18 cellular contexts compared by ENCODE assay signal in genomic region chr3:141216975-141217374, GRCh38. TPM values are rescaled to one million over a fixed set of nuclear protein-coding genes. Genes with fewer than 3 reads are reported as not detected.
DNase-seq lines count a peak whose midpoint lies in the region; ATAC-seq and TF ChIP-seq lines count a peak whose summit lies in the region.
"Had no signal": no experiment of that assay in that cellular context is flagged by ENCODE, and none has a peak within 500 bp of the region (broad histone marks: within the 10 kb centered on the region; RNA-seq: fewer than 3 reads in every experiment).

No MANE protein-coding gene starts in this region.

- no peak overlapping the region for H3K9ac ChIP-seq in endodermal cell (ENCODE audit: extremely low read depth, low read length, poor library complexity, severe bottlenecking)
- H3K9ac ChIP-seq: BLaER1 had no signal

- H3K4me1 Mint-ChIP-seq in endodermal cell: peaks cover 8% of the 10 kb centered on the region
- no peaks in the 10 kb centered on the region for H3K4me1 Mint-ChIP-seq in activated naive CD8-positive, alpha-beta T cell treated with anti-CD3 and anti-CD28 coated beads for 36 hours

- H3K27ac ChIP-seq in endodermal cell (ENCODE audit: low read depth, low read length) (no peak overlapping the region), neutrophil (peak overlapping the region; percentile 90)
- H3K27ac ChIP-seq: 22Rv1, BLaER1, HL-60 had no signal

- H3K9me3 ChIP-seq in endodermal cell (ENCODE audit: control insufficient read depth, low read length) (peaks cover 24% of the 10 kb centered on the region), neutrophil (no peaks in the 10 kb centered on the region)
- H3K9me3 ChIP-seq: BLaER1, HAP-1 had no signal

- intact Hi-C loops in Right ventricle myocardium superior (cut with DNase I): no loop called here
- intact Hi-C loops in Right ventricle myocardium inferior (cut with DNase I): no loop called here

- no peak overlapping the region for H3K27ac Mint-ChIP-seq in endodermal cell
- H3K27ac Mint-ChIP-seq in activated naive CD8-positive, alpha-beta T cell treated with anti-CD3 and anti-CD28 coated beads for 36 hours: no peak overlapping the region
- H3K27ac Mint-ChIP-seq: CD8-positive, alpha-beta T cell had no signal

- H3K36me3 Mint-ChIP-seq in endodermal cell (ENCODE audit: low read depth): no peaks in the 10 kb centered on the region
- H3K36me3 Mint-ChIP-seq in activated naive CD8-positive, alpha-beta T cell treated with anti-CD3 and anti-CD28 coated beads for 36 hours: no peaks in the 10 kb centered on the region
- H3K36me3 Mint-ChIP-seq: CD8-positive, alpha-beta T cell had no signal

- WGBS in endodermal cell (ENCODE audit: insufficient coverage in 1 of 2, insufficient read length in 1 of 2), 2 experiments: 40 to 65% methylated on average over 1 to 2 of the region's 2 CpGs

- H3K4me3 ChIP-seq in endodermal cell (ENCODE audit: low read length) (no peak overlapping the region), neutrophil (ENCODE audit: low read depth in 1 of 2, low read length in 1 of 2) (peak overlapping the region in 1 of 2 experiments; percentile 15)
- H3K4me3 ChIP-seq: BLaER1, HAP-1 had no signal

- H3K9me3 Mint-ChIP-seq in endodermal cell: peaks cover 16% of the 10 kb centered on the region
- no peaks in the 10 kb centered on the region for H3K9me3 Mint-ChIP-seq in activated naive CD8-positive, alpha-beta T cell treated with anti-CD3 and anti-CD28 coated beads for 36 hours
- H3K9me3 Mint-ChIP-seq: CD8-positive, alpha-beta T cell had no signal

- H3K36me3 ChIP-seq in endodermal cell (ENCODE audit: control insufficient read depth, insufficient read depth, low read length) (no peaks in the 10 kb centered on the region), neutrophil (no peaks in the 10 kb centered on the region)
- H3K36me3 ChIP-seq: BLaER1, HAP-1 had no signal

- ATAC-seq in Right ventricle myocardium superior (ENCODE audit: poor library complexity) (peak; percentile 8), Right ventricle myocardium inferior (no peak), HG03159 (IDR thresholded peaks at IDR 0.05; ENCODE audit: unreplicated experiment) (no peak)
- ATAC-seq: CD8-positive, alpha-beta T cell had no signal

- DNase-seq in Right ventricle myocardium superior (no peak), Right ventricle myocardium inferior (ENCODE audit: missing footprints) (no peak), endodermal cell (peak; percentile 76)
- no peak for DNase-seq in activated naive CD8-positive, alpha-beta T cell treated with anti-CD3 and anti-CD28 coated beads for 36 hours
- DNase-seq in activated CD4-positive, alpha-beta T cell treated with anti-CD3 and anti-CD28 coated beads for 48 hours: no peak
- DNase-seq: Calu3; CD8-positive, alpha-beta T cell; DMS79 treated with DMSO at 0.1 percent for 48 hours; GF-D8; GOT3; IMR-90; KBM-7 had no signal

- peaks cover 3% of the 10 kb centered on the region for H3K27me3 Mint-ChIP-seq in endodermal cell (ENCODE audit: insufficient read depth)
- no peaks in the 10 kb centered on the region for H3K27me3 Mint-ChIP-seq in activated naive CD8-positive, alpha-beta T cell treated with anti-CD3 and anti-CD28 coated beads for 36 hours

- H3K4me1 ChIP-seq in endodermal cell (ENCODE audit: control insufficient read depth, insufficient read depth, low read length): peaks cover 3% of the 10 kb centered on the region
- peaks cover 37 to 42% of the 10 kb centered on the region in 2 experiments for H3K4me1 ChIP-seq in neutrophil (ENCODE audit: control insufficient read depth in 1 of 2, insufficient read depth in 1 of 2, low read depth in 1 of 2, low read length in 1 of 2)
- H3K4me1 ChIP-seq: BLaER1, HAP-1 had no signal

- H3K27me3 ChIP-seq in endodermal cell (ENCODE audit: control insufficient read depth, insufficient read depth, low read length, poor library complexity, severe bottlenecking) (no peaks in the 10 kb centered on the region), neutrophil (no peaks in the 10 kb centered on the region)
- H3K27me3 ChIP-seq: BLaER1 had no signal

- no peak for TF ChIP-seq CTCF in endodermal cell (conservative IDR thresholded peaks at IDR 0.05)
- TF ChIP-seq CTCF in neutrophil (IDR thresholded peaks at IDR 0.05): no peak

- H3K4me3 Mint-ChIP-seq in endodermal cell: no peak overlapping the region
- H3K4me3 Mint-ChIP-seq in activated naive CD8-positive, alpha-beta T cell treated with anti-CD3 and anti-CD28 coated beads for 36 hours: no peak overlapping the region
- H3K4me3 Mint-ChIP-seq: CD8-positive, alpha-beta T cell had no signal

RNA-seq across cellular contexts. Expression of gene PXYLP1, which starts 14.7 kb away (rescaled TPM):
- total RNA-seq in Right ventricle myocardium superior (10.8 TPM), Right ventricle myocardium inferior (13.7 TPM), endodermal cell (10 to 100 TPM; 37.7 to 53.6 TPM)
- 28.7 TPM for polyA plus RNA-seq in endodermal cell (2013, experiment 1 of 2)
- 23.8 TPM for polyA plus RNA-seq in endodermal cell (2013, experiment 2 of 2)
- 10 to 100 TPM in 1 of 2 experiments, 1 to 10 TPM in 1; 9.9 to 10.5 TPM for total RNA-seq in activated naive CD8-positive, alpha-beta T cell treated with anti-CD3 and anti-CD28 coated beads for 36 hours
